18 cellular contexts compared by ENCODE assay signal in genomic region chr14:51895425-51895824, GRCh38. TPM values are rescaled to one million over a fixed set of nuclear protein-coding genes. Genes with fewer than 3 reads are reported as not detected.
DNase-seq lines count a peak whose midpoint lies in the region; ATAC-seq and TF ChIP-seq lines count a peak whose summit lies in the region.
"Had no signal": no experiment of that assay in that cellular context is flagged by ENCODE, and none has a peak within 500 bp of the region (broad histone marks: within the 10 kb centered on the region; RNA-seq: fewer than 3 reads in every experiment).

No MANE protein-coding gene starts in this region.

- H3K27me3 Mint-ChIP-seq in effector memory CD8-positive, alpha-beta T cell, result no peaks in the 10 kb centered on the region
- H3K27me3 Mint-ChIP-seq in immature natural killer cell (ENCODE audit: low read depth in 3 of 3), result peaks cover 0 to 7% (median 0%) of the 10 kb centered on the region in 3 donors
- H3K27me3 Mint-ChIP-seq: CD8-positive, alpha-beta memory T cell had no signal

- H3K9me3 ChIP-seq in heart right ventricle (peaks cover 0 to 8% (median 0%) of the 10 kb centered on the region in 11 donors), subcutaneous abdominal adipose tissue (ENCODE audit: control insufficient read depth in 5 of 5, low read length in 5 of 5) (peaks cover 0 to 3% (median 0%) of the 10 kb centered on the region in 5 donors), body of pancreas (no peaks in the 10 kb centered on the region)
- H3K9me3 ChIP-seq: A549, BE2C, Caco-2 had no signal

- H3K4me1 Mint-ChIP-seq in effector memory CD8-positive, alpha-beta T cell (ENCODE audit: low read depth in 2 of 2), result peaks cover 46 to 92% of the 10 kb centered on the region in 2 donors
- peaks cover 96 to 100% of the 10 kb centered on the region in 2 donors for H3K4me1 Mint-ChIP-seq in immature natural killer cell

- intact Hi-C loops in heart right ventricle (cut with DNase I), result no loop called here
- intact Hi-C loops in left cardiac atrium (cut with DNase I), result no loop called here
- intact Hi-C loops in body of pancreas (cut with DNase I), result no loop called here

- H3K27ac Mint-ChIP-seq in effector memory CD8-positive, alpha-beta T cell, result peak overlapping the region; percentile 35 to 94
- peak overlapping the region in 5 of 6 donors; percentile 8 to 82 (median 75) for H3K27ac Mint-ChIP-seq in immature natural killer cell
- H3K27ac Mint-ChIP-seq: CD14-positive monocyte, HFFc6 had no signal

- no peaks in the 10 kb centered on the region for H3K9me3 Mint-ChIP-seq in effector memory CD8-positive, alpha-beta T cell
- H3K9me3 Mint-ChIP-seq in immature natural killer cell, result no peaks in the 10 kb centered on the region
- H3K9me3 Mint-ChIP-seq: CD8-positive, alpha-beta memory T cell; HFFc6 had no signal

- H3K4me1 ChIP-seq in heart right ventricle, result peaks cover 0 to 11% (median 0%) of the 10 kb centered on the region in 9 donors
- H3K4me1 ChIP-seq in subcutaneous abdominal adipose tissue (ENCODE audit: control insufficient read depth in 5 of 5, insufficient read depth in 5 of 5, low read length in 5 of 5), result peaks cover 0 to 27% (median 17%) of the 10 kb centered on the region in 5 donors
- no peaks in the 10 kb centered on the region for H3K4me1 ChIP-seq in body of pancreas
- H3K4me1 ChIP-seq: A549, Caco-2 had no signal

- no peak overlapping the region for H3K4me3 Mint-ChIP-seq in effector memory CD8-positive, alpha-beta T cell
- peak overlapping the region in 1 of 5 donors; percentile 50 for H3K4me3 Mint-ChIP-seq in immature natural killer cell
- H3K4me3 Mint-ChIP-seq: CD14-positive monocyte; CD8-positive, alpha-beta memory T cell; HFFc6 had no signal

- H3K27ac ChIP-seq in heart right ventricle (peak overlapping the region in 5 of 10 donors; percentile 14 to 55 (median 51)), subcutaneous abdominal adipose tissue (ENCODE audit: low read depth, low read length) (peak overlapping the region; percentile 72), body of pancreas (no peak overlapping the region)
- H3K27ac ChIP-seq: A549, HL-60 had no signal

- peaks cover 74% of the 10 kb centered on the region for H3K36me3 Mint-ChIP-seq in effector memory CD8-positive, alpha-beta T cell (ENCODE audit: insufficient read depth)
- H3K36me3 Mint-ChIP-seq in immature natural killer cell, result peaks cover 7 to 16% (median 9%) of the 10 kb centered on the region in 3 donors

- no peak for TF ChIP-seq POLR2A in body of pancreas (IDR thresholded peaks at IDR 0.05)

- H3K27me3 ChIP-seq in heart right ventricle (no peaks in the 10 kb centered on the region), subcutaneous abdominal adipose tissue (ENCODE audit: control insufficient read depth in 5 of 5, insufficient read depth in 4 of 5, low read length in 5 of 5) (no peaks in the 10 kb centered on the region), body of pancreas (no peaks in the 10 kb centered on the region)
- H3K27me3 ChIP-seq: BE2C had no signal

- DNase-seq in heart right ventricle, result no peak
- DNase-seq in left cardiac atrium, result no peak
- DNase-seq in effector memory CD8-positive, alpha-beta T cell, result no peak
- no peak for DNase-seq in immature natural killer cell
- DNase-seq in NCI-H1930 (lab: John Stamatoyannopoulos, UW), result no peak
- DNase-seq in body of pancreas, result no peak
- DNase-seq in Kasumi-1 (lab: John Stamatoyannopoulos, UW), result no peak
- DNase-seq: BE2C; Caco-2; CD8-positive, alpha-beta memory T cell; DND-41; GDM1; HCEC 1CT; HFFc6 had no signal

- TF ChIP-seq CTCF in heart right ventricle (IDR thresholded peaks at IDR 0.05), result no peak
- TF ChIP-seq CTCF in body of pancreas (IDR thresholded peaks at IDR 0.05), result no peak

- H3K4me3 ChIP-seq in heart right ventricle, result no peak overlapping the region
- H3K4me3 ChIP-seq in subcutaneous abdominal adipose tissue (ENCODE audit: low read depth in 1 of 5, low read length in 5 of 5), result no peak overlapping the region
- H3K4me3 ChIP-seq in body of pancreas, result no peak overlapping the region
- H3K4me3 ChIP-seq: A549 had no signal

- no peak overlapping the region for H3K9ac ChIP-seq in subcutaneous abdominal adipose tissue (ENCODE audit: low read length in 5 of 5)

- ATAC-seq in heart right ventricle (peak in 5 of 8 donors; percentile 42 to 68 (median 48)), left cardiac atrium (no peak), body of pancreas (no peak)
- no peak for ATAC-seq in effector memory CD8-positive, alpha-beta T cell (replicated peaks)
- ATAC-seq: A549 had no signal

- WGBS in heart right ventricle, 2 donors, result 67 to 87% methylated on average over 1 of the region's 1 CpG
- 35 to 73% methylated on average over 1 of the region's 1 CpG for WGBS in body of pancreas, 2 donors

- H3K36me3 ChIP-seq in heart right ventricle, result no peaks in the 10 kb centered on the region
- no peaks in the 10 kb centered on the region for H3K36me3 ChIP-seq in subcutaneous abdominal adipose tissue (ENCODE audit: control insufficient read depth in 5 of 5, insufficient read depth in 5 of 5, low read length in 5 of 5)
- no peaks in the 10 kb centered on the region for H3K36me3 ChIP-seq in body of pancreas (replicated peaks in 1 of 2; ENCODE audit: insufficient read depth in 1 of 2, low read depth in 2 of 2)
- H3K36me3 ChIP-seq: BE2C had no signal

RNA-seq across cellular contexts. Expression of gene GNG2, which starts 35.0 kb away (rescaled TPM):
- total RNA-seq in heart right ventricle, result 10 to 100 TPM in 2 of 10 donors, 1 to 10 TPM in 8; 3.6 to 20.6 (median 8.0) TPM
- 1 to 10 TPM; 3.6 to 5.6 TPM for polyA plus RNA-seq in heart right ventricle
- 10 to 100 TPM; 15.0 to 25.6 TPM for total RNA-seq in left cardiac atrium
- polyA plus RNA-seq in immature natural killer cell, result 100 to 1,000 TPM; 391 to 466 (median 462) TPM
- total RNA-seq in body of pancreas, result 1 to 10 TPM; 6.2 to 6.6 TPM

Comparison
In these comparisons a context has a peak if more than half of its experiments do, and no peak if none do; other contexts are left out.
1. ATAC-seq: peak in heart right ventricle (5 of 8); none in left cardiac atrium (0 of 2), effector memory CD8-positive, alpha-beta T cell (single experiment) and body of pancreas (single experiment).